18 cellular contexts compared by ENCODE assay signal in genomic region chr1:117622726-117623125, GRCh38. TPM values are rescaled to one million over a fixed set of nuclear protein-coding genes. Genes with fewer than 3 reads are reported as not detected.
DNase-seq lines count a peak whose midpoint lies in the region; ATAC-seq and TF ChIP-seq lines count a peak whose summit lies in the region.
"Had no signal": no experiment of that assay in that cellular context is flagged by ENCODE, and none has a peak within 500 bp of the region (broad histone marks: within the 10 kb centered on the region; RNA-seq: fewer than 3 reads in every experiment).

No MANE protein-coding gene starts in this region.

- no peak overlapping the region for H4K91ac ChIP-seq in IMR-90 (ENCODE audit: insufficient read depth, low read depth, low read length)

- H3K27me3 ChIP-seq in IMR-90 (ENCODE audit: control insufficient read depth, insufficient read depth, low read length) (no peaks in the 10 kb centered on the region), body of pancreas (no peaks in the 10 kb centered on the region), H7 (ENCODE audit: control insufficient read depth, insufficient read depth, low read length) (no peaks in the 10 kb centered on the region)

- TF ChIP-seq RAD21 in IMR-90 (IDR thresholded peaks at IDR 0.05; ENCODE audit: low read length): no peak

- H2AFZ ChIP-seq in IMR-90 (replicated peaks; ENCODE audit: low read length, poor library complexity): no peak overlapping the region
- H2AFZ ChIP-seq: PC-9 had no signal

- H3K36me3 ChIP-seq in IMR-90 (ENCODE audit: control insufficient read depth, insufficient read depth, low read length): peaks cover 16% of the 10 kb centered on the region
- H3K36me3 ChIP-seq in body of pancreas (replicated peaks in 1 of 2; ENCODE audit: insufficient read depth in 1 of 2, low read depth in 2 of 2): no peaks in the 10 kb centered on the region
- H3K36me3 ChIP-seq in H7 (replicated peaks; ENCODE audit: control insufficient read depth, insufficient read depth, low read length): no peaks in the 10 kb centered on the region

- in situ Hi-C loops in IMR-90 (cut with MboI; ENCODE audit: low sequenced_read_pairs): no loop called here

- H3K9ac ChIP-seq in IMR-90 (ENCODE audit: low read depth, low read length): no peak overlapping the region

- H3K23ac ChIP-seq in IMR-90 (ENCODE audit: low read depth, low read length): no peak overlapping the region

- no peak overlapping the region for H3K4ac ChIP-seq in IMR-90 (ENCODE audit: low read depth, low read length)

- intact Hi-C loops in IMR-90 (cut with micrococcal nuclease) (no loop called here), body of pancreas (cut with DNase I) (no loop called here)

- no peak overlapping the region for H4K5ac ChIP-seq in IMR-90 (ENCODE audit: low read depth, low read length)

- H3K9me3 ChIP-seq in IMR-90 (ENCODE audit: control insufficient read depth, insufficient read depth, low read length) (no peaks in the 10 kb centered on the region), body of pancreas (no peaks in the 10 kb centered on the region)

- peaks cover 52% of the 10 kb centered on the region for H3K4me1 Mint-ChIP-seq in memory B cell
- peaks cover 30% of the 10 kb centered on the region for H3K4me1 Mint-ChIP-seq in activated T-cell treated with anti-CD3 and anti-CD28 coated beads, Interleukin-2, amount 50 U/mL, for 24 hours (ENCODE audit: low read depth)

- H3K4me3 ChIP-seq in AG10803 (ENCODE audit: low read length) (no peak overlapping the region), IMR-90 (ENCODE audit: insufficient read depth, low read depth, low read length) (no peak overlapping the region), body of pancreas (no peak overlapping the region), H7 (ENCODE audit: insufficient read depth, low read depth, low read length) (no peak overlapping the region)
- H3K4me3 ChIP-seq: PC-9, smooth muscle cell had no signal

- H2AK9ac ChIP-seq in IMR-90 (replicated peaks; ENCODE audit: low read depth, low read length, poor library complexity): no peak overlapping the region

- peaks cover 38% of the 10 kb centered on the region for H3K36me3 Mint-ChIP-seq in memory B cell
- peaks cover 42% of the 10 kb centered on the region for H3K36me3 Mint-ChIP-seq in activated T-cell treated with anti-CD3 and anti-CD28 coated beads, Interleukin-2, amount 50 U/mL, for 24 hours (ENCODE audit: low read depth)

- TF ChIP-seq POLR2A in IMR-90 (IDR thresholded peaks at IDR 0.05; ENCODE audit: low read depth, low read length): no peak
- TF ChIP-seq POLR2A in body of pancreas (IDR thresholded peaks at IDR 0.05): no peak

- H3K14ac ChIP-seq in IMR-90 (replicated peaks; ENCODE audit: low read depth, low read length): no peak overlapping the region

- dilution Hi-C loops in IMR-90 (cut with HindIII; ENCODE audit: low sequenced_read_pairs, unreplicated experiment): no loop called here

- H3K56ac ChIP-seq in IMR-90 (ENCODE audit: extremely low read depth, insufficient read depth, low read length): no peak overlapping the region

- no peak overlapping the region for H3K4me3 Mint-ChIP-seq in memory B cell
- no peak overlapping the region for H3K4me3 Mint-ChIP-seq in activated T-cell treated with anti-CD3 and anti-CD28 coated beads, Interleukin-2, amount 50 U/mL, for 24 hours
- H3K4me3 Mint-ChIP-seq: activated naive CD4-positive, alpha-beta T cell treated with anti-CD3 and anti-CD28 coated beads, Interleukin-2, amount 10 ng/mL, durations not matched to agents 7 days and 5 days had no signal

- H3K9me1 ChIP-seq in IMR-90 (ENCODE audit: insufficient read depth, low read length): peaks cover 49% of the 10 kb centered on the region

- peaks cover 2% of the 10 kb centered on the region; the same call in 1 of the 2 replicates for H3K4me1 ChIP-seq in IMR-90 (ENCODE audit: control insufficient read depth, insufficient read depth, low read length)
- H3K4me1 ChIP-seq in body of pancreas: peaks cover 97% of the 10 kb centered on the region

- H4K20me1 ChIP-seq in IMR-90 (ENCODE audit: insufficient read depth, low read length): peaks cover 87% of the 10 kb centered on the region; the same call in 1 of the 2 replicates

- H3K27ac ChIP-seq in IMR-90 (ENCODE audit: insufficient read depth, low read length) (no peak overlapping the region), body of pancreas (peak overlapping the region; percentile 16 to 92 (median 54))
- H3K27ac ChIP-seq: epithelial cell of prostate, PC-9 had no signal

- TF ChIP-seq CTCF in AG10803 (conservative IDR thresholded peaks at IDR 0.05; ENCODE audit: low read length) (peak; percentile 32), IMR-90 (conservative IDR thresholded peaks at IDR 0.05; ENCODE audit: low read depth, low read length) (no peak), body of pancreas (IDR thresholded peaks at IDR 0.05) (peak in 2 of 7 experiments; percentile 8 to 15), GM10248 (IDR thresholded peaks at IDR 0.05; ENCODE audit: control extremely low read depth, extremely low read depth, low read depth, missing control alignments) (no peak)

- DNase-seq in AG10803 (ENCODE audit: low read depth): no peak
- no peak for DNase-seq in IMR-90
- peak in 1 of 4 donors; percentile 39 for DNase-seq in body of pancreas
- DNase-seq in memory B cell (ENCODE audit: low spot score in 2 of 2): no peak
- no peak for DNase-seq in activated T-cell treated with anti-CD3 and anti-CD28 coated beads, Interleukin-2, amount 50 U/mL, for 24 hours
- DNase-seq in anterior cingulate cortex (lab: John Stamatoyannopoulos, UW): no peak
- DNase-seq in H7: no peak
- no peak for DNase-seq in GM10248 (ENCODE audit: extremely low spot score)
- DNase-seq: activated naive CD4-positive, alpha-beta T cell treated with anti-CD3 and anti-CD28 coated beads, Interleukin-2, amount 10 ng/mL, durations not matched to agents 7 days and 5 days; COR-L47; Karpas-422; NCI-H1417 treated with DMSO at 0.1 percent for 48 hours; NCI-H2171 treated with DMSO at 0.1 percent for 48 hours; NCI-H748 treated with DMSO at 0.1 percent for 48 hours; PC-9; stimulated activated CD4-positive, alpha-beta T cell treated with anti-CD3 and anti-CD28 coated beads, Interleukin-4, amount 100 ng/mL, for 24 hours had no signal

- no TSS peak for BruUV-seq in IMR-90 (replicated peaks; lab: Mats Ljungman, UMichigan)

- no peak overlapping the region for H2AK5ac ChIP-seq in IMR-90 (ENCODE audit: low read depth, low read length)

- 0 out of 2 replicates have a peak overlapping the region, but pooled peaks have one; percentile 64 for H3K18ac ChIP-seq in IMR-90 (ENCODE audit: low read depth, low read length)

- H2BK15ac ChIP-seq in IMR-90 (ENCODE audit: low read depth, low read length): no peak overlapping the region

- no peak overlapping the region for H2BK5ac ChIP-seq in IMR-90 (ENCODE audit: low read depth, low read length, poor library complexity, severe bottlenecking)

- 0 out of 2 replicates have a peak, but pooled peaks have one; percentile 35 for ATAC-seq in IMR-90 (ENCODE audit: low read depth)
- ATAC-seq in body of pancreas: peak; percentile 30
- ATAC-seq in memory B cell (ENCODE audit: low read depth): peak; percentile 52

- H3K79me1 ChIP-seq in IMR-90 (ENCODE audit: low read depth in 1 of 2, low read length in 2 of 2): peaks cover 10 to 86% of the 10 kb centered on the region in 2 experiments

- no peak overlapping the region for H2BK20ac ChIP-seq in IMR-90 (ENCODE audit: low read depth, low read length)

- WGBS in IMR-90 (ENCODE audit: extremely low coverage in 2 of 2, insufficient read length in 1 of 2), 2 experiments: 88% methylated on average over 5 of the region's 14 CpGs; no CpG with 5 or more reads in 1 of the 2 experiments
- 17 to 26% methylated on average over 1 to 14 of the region's 14 CpGs for WGBS in body of pancreas, 2 donors

- POLR2A ChIA-PET in IMR-90 (lab: Charles Lee; ENCODE audit: unreplicated experiment) (no interaction called here), GM10248 (lab: Yijun Ruan, JAX) (no interaction called here)

- H3K27ac Mint-ChIP-seq in memory B cell: peak overlapping the region; percentile 78
- no peak overlapping the region for H3K27ac Mint-ChIP-seq in activated T-cell treated with anti-CD3 and anti-CD28 coated beads, Interleukin-2, amount 50 U/mL, for 24 hours
- H3K27ac Mint-ChIP-seq: activated naive CD4-positive, alpha-beta T cell treated with anti-CD3 and anti-CD28 coated beads, Interleukin-2, amount 10 ng/mL, durations not matched to agents 7 days and 5 days had no signal

- H3K27me3 Mint-ChIP-seq in memory B cell: no peaks in the 10 kb centered on the region
- no peaks in the 10 kb centered on the region for H3K27me3 Mint-ChIP-seq in activated T-cell treated with anti-CD3 and anti-CD28 coated beads, Interleukin-2, amount 50 U/mL, for 24 hours
- H3K27me3 Mint-ChIP-seq: activated naive CD4-positive, alpha-beta T cell treated with anti-CD3 and anti-CD28 coated beads, Interleukin-2, amount 10 ng/mL, durations not matched to agents 7 days and 5 days had no signal

- peak overlapping the region; percentile 50; the same call in 1 of the 2 replicates for H3K4me2 ChIP-seq in IMR-90 (ENCODE audit: low read depth, low read length)
- H3K4me2 ChIP-seq: PC-9, smooth muscle cell had no signal

- no peak overlapping the region; a peak in 1 of 4 replicates for H4K8ac ChIP-seq in IMR-90 (ENCODE audit: low read depth in 2 of 2, low read length in 2 of 2)

- H3K9me3 Mint-ChIP-seq in memory B cell: peaks cover 5% of the 10 kb centered on the region
- no peaks in the 10 kb centered on the region for H3K9me3 Mint-ChIP-seq in activated T-cell treated with anti-CD3 and anti-CD28 coated beads, Interleukin-2, amount 50 U/mL, for 24 hours
- H3K9me3 Mint-ChIP-seq: activated naive CD4-positive, alpha-beta T cell treated with anti-CD3 and anti-CD28 coated beads, Interleukin-2, amount 10 ng/mL, durations not matched to agents 7 days and 5 days had no signal

- no peak overlapping the region for H2BK120ac ChIP-seq in IMR-90 (ENCODE audit: low read depth, low read length)

- CTCF ChIA-PET in IMR-90 (lab: Yijun Ruan, JAX) (interaction anchor here (1.8 kb wide), 1 partner anchor 13 kb away, joined by 4 read pairs; no protein-coding TSS in a partner anchor), GM10248 (lab: Yijun Ruan, JAX) (interaction anchor here (1.1 kb wide), 1 partner anchor 17 kb away, joined by 3 read pairs; no protein-coding TSS in a partner anchor)

TF ChIP-seq in IMR-90, 13 proteins besides CTCF, POLR2A, EP300 and RAD21 (continues in another document):
- TF ChIP-seq CEBPB (IDR thresholded peaks at IDR 0.05; ENCODE audit: low read depth, low read length) (no peak), RCOR1 (IDR thresholded peaks at IDR 0.05; ENCODE audit: insufficient replicate concordance, low read length) (no peak)

RNA-seq across cellular contexts. Expression of gene TENT5C, which starts 16.9 kb away (rescaled TPM):
- total RNA-seq in IMR-90 (2012; rRNA removed) (4.1 and 5.3 TPM in 2 replicates), body of pancreas (10 to 100 TPM; 30.0 to 39.7 TPM)
- polyA plus RNA-seq in IMR-90 (2012; rRNA removed): 1.2 and 1.5 TPM in 2 replicates
- 0.53 and 0.84 TPM in 2 replicates for polyA plus RNA-seq in IMR-90 (2012; cell fraction: cytosol; rRNA removed)
- 0.44 and 1.0 TPM in 2 replicates for polyA plus RNA-seq in IMR-90 (2012; cell fraction: nucleus; rRNA removed; ENCODE audit: low replicate concordance)
- 0.26 and 0.48 TPM in 2 replicates for total RNA-seq in H7 (2014; rRNA removed; shearing (Covaris generic))
